In the genomic region with DNA sequence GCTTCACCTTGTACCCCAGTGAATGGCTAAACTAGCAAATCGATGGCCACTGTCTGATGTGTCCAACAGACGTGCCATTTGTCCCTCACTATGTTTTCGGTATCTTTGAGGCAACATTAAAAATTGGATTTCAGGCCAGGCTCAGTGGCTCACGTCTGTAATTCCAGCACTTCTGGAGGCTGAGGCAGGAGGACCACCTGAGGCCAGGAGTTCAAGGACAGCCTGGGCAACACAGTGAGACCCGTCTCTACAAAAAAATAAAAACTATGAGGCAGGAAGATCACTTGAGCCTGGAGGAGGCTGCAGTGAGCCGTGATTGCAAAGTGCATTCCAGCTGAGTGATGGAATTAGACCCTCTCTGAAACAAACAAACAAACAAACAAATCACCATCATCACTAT, we compare ENCODE assay signal across 1 cellular context.
A peak's percentile ranks its signal among the peaks of the same experiment; 100 is the strongest.
TF ChIP-seq lines count a peak whose summit lies in the region.

No MANE protein-coding gene starts in this region.

TF ChIP-seq in HepG2, 621 proteins besides CTCF, POLR2A, EP300 and RAD21:
- TF ChIP-seq MIER3 (CRISPR knock-in tag; IDR thresholded peaks at IDR 0.05; ENCODE audit: borderline replicate concordance) (no peak), ZNF121 (CRISPR knock-in tag; IDR thresholded peaks at IDR 0.05) (peak; percentile 72)
- TF ChIP-seq, protein P1, sequence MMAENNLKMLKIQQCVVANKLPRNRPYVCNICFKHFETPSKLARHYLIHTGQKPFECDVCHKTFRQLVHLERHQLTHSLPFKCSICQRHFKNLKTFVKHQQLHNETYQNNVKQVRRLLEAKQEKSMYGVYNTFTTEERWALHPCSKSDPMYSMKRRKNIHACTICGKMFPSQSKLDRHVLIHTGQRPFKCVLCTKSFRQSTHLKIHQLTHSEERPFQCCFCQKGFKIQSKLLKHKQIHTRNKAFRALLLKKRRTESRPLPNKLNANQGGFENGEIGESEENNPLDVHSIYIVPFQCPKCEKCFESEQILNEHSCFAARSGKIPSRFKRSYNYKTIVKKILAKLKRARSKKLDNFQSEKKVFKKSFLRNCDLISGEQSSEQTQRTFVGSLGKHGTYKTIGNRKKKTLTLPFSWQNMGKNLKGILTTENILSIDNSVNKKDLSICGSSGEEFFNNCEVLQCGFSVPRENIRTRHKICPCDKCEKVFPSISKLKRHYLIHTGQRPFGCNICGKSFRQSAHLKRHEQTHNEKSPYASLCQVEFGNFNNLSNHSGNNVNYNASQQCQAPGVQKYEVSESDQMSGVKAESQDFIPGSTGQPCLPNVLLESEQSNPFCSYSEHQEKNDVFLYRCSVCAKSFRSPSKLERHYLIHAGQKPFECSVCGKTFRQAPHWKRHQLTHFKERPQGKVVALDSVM (CRISPR knock-in tag; IDR thresholded peaks at IDR 0.05) = peak; percentile 70
